8 cellular contexts compared by ENCODE assay signal in genomic region chr1:25997759-25998074, GRCh38. TPM values are rescaled to one million over a fixed set of nuclear protein-coding genes. Genes with fewer than 3 reads are reported as not detected.
A peak's percentile ranks its signal among the peaks of the same experiment; 100 is the strongest.
DNase-seq lines count a peak whose midpoint lies in the region; ATAC-seq, FAIRE-seq and TF ChIP-seq lines count a peak whose summit lies in the region.

TSS of gene PAFAH2 (minus strand) at chr1:25998063. CDS start at chr1:25990816, 7,247 bp downstream.

- intact Hi-C loops in body of pancreas (cut with DNase I) (loop anchor here (5.0 kb wide), 1 partner anchor 90 kb away; the partner anchor contains the start of gene STMN1), HepG2 (cut with micrococcal nuclease; ENCODE audit: unreplicated experiment) (loop anchor here (1.0 to 5.0 kb wide), 4 partner anchors 91 to 175 kb away; partner anchors contain the start of gene STMN1), thyroid gland (cut with DNase I) (loop anchor here (5.0 kb wide), 1 partner anchor 90 kb away; the partner anchor contains the start of gene STMN1)

- no peaks in the 10 kb centered on the region for H3K27me3 ChIP-seq in body of pancreas
- H3K27me3 ChIP-seq in HepG2 (ENCODE audit: control insufficient read depth in 1 of 2, insufficient read depth in 2 of 2, low read length in 2 of 2), result no peaks in the 10 kb centered on the region; a peak in 1 of 5 replicates
- no peaks in the 10 kb centered on the region for H3K27me3 ChIP-seq in thyroid gland

- TF ChIP-seq CTCF in GM12864 (IDR thresholded peaks at IDR 0.05; ENCODE audit: low read depth, low read length, missing control alignments), result no peak
- TF ChIP-seq CTCF in body of pancreas (IDR thresholded peaks at IDR 0.05), result no peak
- no peak for TF ChIP-seq CTCF in HepG2 (CRISPR knock-in tag; IDR thresholded peaks at IDR 0.05)
- no peak for TF ChIP-seq CTCF in thyroid gland (IDR thresholded peaks at IDR 0.05)
- no peak for TF ChIP-seq CTCF in GM20000 (IDR thresholded peaks at IDR 0.05; ENCODE audit: extremely low read depth, missing control alignments)

- peak within 1 kb of the TSS; percentile 93 for H3K4me2 ChIP-seq in HepG2 (ENCODE audit: low read depth, low read length)

- H3K27ac ChIP-seq in body of pancreas (peak within 1 kb of the TSS; percentile 34 to 76 (median 56)), HepG2 (ENCODE audit: extremely low read length, insufficient read depth, low read length) (peak within 1 kb of the TSS; percentile 78), thyroid gland (peak within 1 kb of the TSS; percentile 34 to 88 (median 83))

- in situ Hi-C loops in HepG2 (cut with HindIII; ENCODE audit: extremely low pct_ligation_motif_present, low pct_unique_long_range_greater_than_20kb), result loop anchor here (5.0 to 10.0 kb wide), 2 partner anchors 100 to 173 kb away; no protein-coding TSS in a partner anchor

- peak within 1 kb of the TSS; percentile 79 for H3K9ac ChIP-seq in HepG2 (ENCODE audit: insufficient read depth, low read depth, low read length)

- H3K4me3 ChIP-seq in GM12864 (ENCODE audit: low read depth, low read length), result peak within 1 kb of the TSS; percentile 74
- H3K4me3 ChIP-seq in body of pancreas, result peak within 1 kb of the TSS; percentile 36 to 46
- H3K4me3 ChIP-seq in HepG2 (replicated peaks in 1 of 3; ENCODE audit: insufficient read depth in 1 of 3, low read depth in 2 of 3, low read length in 3 of 3), result peak within 1 kb of the TSS; percentile 81 to 85 (median 82)
- peak within 1 kb of the TSS; percentile 1 to 70 (median 69) for H3K4me3 ChIP-seq in thyroid gland (replicated peaks in 1 of 3)

- DNase-seq in GM12864 (ENCODE audit: low read depth) (no peak), body of pancreas (no peak), HepG2 (ENCODE audit: low spot score) (no peak), thyroid gland (no peak), GM20000 (ENCODE audit: low spot score) (no peak), LoVo (ENCODE audit: low spot score) (no peak)

- peak within 1 kb of the TSS; percentile 50 for H2AFZ ChIP-seq in HepG2 (ENCODE audit: low read length)

- no peak for TF ChIP-seq EP300 in HepG2 (IDR thresholded peaks at IDR 0.05; ENCODE audit: low read depth in 2 of 2, low read length in 2 of 2)
- TF ChIP-seq EP300 in HepG2 (CRISPR knock-in tag; IDR thresholded peaks at IDR 0.05; ENCODE audit: borderline replicate concordance), result no peak

- peaks cover 13% of the 10 kb centered on the region for H3K4me1 ChIP-seq in body of pancreas
- peaks cover 36% of the 10 kb centered on the region for H3K4me1 ChIP-seq in HepG2 (ENCODE audit: insufficient read depth, low read length)
- peaks cover 9 to 13% of the 10 kb centered on the region in 2 donors for H3K4me1 ChIP-seq in thyroid gland

- H3K36me3 ChIP-seq in body of pancreas (replicated peaks in 1 of 2; ENCODE audit: insufficient read depth in 1 of 2, low read depth in 2 of 2) (no peaks in the 10 kb centered on the region), HepG2 (replicated peaks in 1 of 2; ENCODE audit: control insufficient read depth in 1 of 2, insufficient read depth in 2 of 2, low read length in 2 of 2) (peaks cover 0 to 1% of the 10 kb centered on the region in 2 experiments; a peak in 2 of 5 replicates), thyroid gland (no peaks in the 10 kb centered on the region)

- no peak for TF ChIP-seq RAD21 in HepG2 (CRISPR knock-in tag; IDR thresholded peaks at IDR 0.05)

- H3K79me2 ChIP-seq in HepG2 (ENCODE audit: insufficient read depth, low read length), result no peaks in the 10 kb centered on the region

- WGBS in body of pancreas, 2 donors, result 0 to 1% methylated on average over 14 to 15 of the region's 15 CpGs
- WGBS in HepG2 (ENCODE audit: low lambda C conversion rate), result 0% methylated on average over 14 of the region's 15 CpGs
- 0% methylated on average over 15 of the region's 15 CpGs for WGBS in thyroid gland, 2 donors

- POLR2A ChIA-PET in HepG2 (lab: Yijun Ruan, JAX), result interaction anchor here (0.5 to 2.4 kb wide), 19 partner anchors 10 to 236 kb away, joined by 3 to 25 read pairs (median 4); partner anchors contain the start of genes CEP85, EXTL1, MTFR1L and PAQR7

- no TSS peak for BruUV-seq in HepG2 (replicated peaks; lab: Mats Ljungman, UMichigan)

- peak in 2 of 3 donors; percentile 51 to 55 for TF ChIP-seq POLR2A in body of pancreas (IDR thresholded peaks at IDR 0.05)
- no peak for TF ChIP-seq POLR2A in HepG2 (IDR thresholded peaks at IDR 0.05; ENCODE audit: insufficient read depth in 1 of 2, low read depth in 2 of 2, low read length in 2 of 2)
- peak in 1 of 2 donors; percentile 65 for TF ChIP-seq POLR2A in thyroid gland (IDR thresholded peaks at IDR 0.05)

- H3K9me3 ChIP-seq in body of pancreas, result no peaks in the 10 kb centered on the region
- H3K9me3 ChIP-seq in HepG2 (ENCODE audit: low read length), result no peaks in the 10 kb centered on the region
- no peaks in the 10 kb centered on the region for H3K9me3 ChIP-seq in thyroid gland

- no peaks in the 10 kb centered on the region for H4K20me1 ChIP-seq in HepG2 (ENCODE audit: insufficient read depth, low read length)

- FAIRE-seq in HepG2 (lab: Jason Lieb, UNC), result no peak

- CTCF ChIA-PET in HepG2 (lab: Yijun Ruan, JAX; ENCODE audit: low intra/inter-chr PET ratio, low total read pairs), result interaction anchor here (1.5 to 2.3 kb wide), 3 partner anchors 92 to 160 kb away, joined by 5 to 40 read pairs (median 10); partner anchors contain the start of gene STMN1

- peak; percentile 19 for ATAC-seq in HG03342 (IDR thresholded peaks at IDR 0.05; ENCODE audit: unreplicated experiment)
- ATAC-seq in body of pancreas, result peak; percentile 14
- ATAC-seq in HepG2, result peak; percentile 69
- no peak for ATAC-seq in GM19023 (IDR thresholded peaks at IDR 0.05; ENCODE audit: unreplicated experiment)

TF ChIP-seq in HepG2, 621 proteins besides CTCF, POLR2A, EP300 and RAD21 (continues in another document):
- TF ChIP-seq KDM5A (IDR thresholded peaks at IDR 0.05; ENCODE audit: borderline replicate concordance, low read length) (0 out of 2 replicates have a peak, but pooled peaks have one; percentile 19), EHMT2 (IDR thresholded peaks at IDR 0.05; ENCODE audit: borderline replicate concordance, low read depth, low read length) (no peak), ZNF253 (CRISPR knock-in tag; IDR thresholded peaks at IDR 0.05; ENCODE audit: borderline replicate concordance) (peak; percentile 49; the same call in 1 of the 2 replicates), RBM22 (optimal IDR thresholded peaks at IDR 0.05; ENCODE audit: low read length) (no peak), ZNF496 (CRISPR knock-in tag; IDR thresholded peaks at IDR 0.05; ENCODE audit: insufficient replicate concordance) (no peak), ZBTB34 (CRISPR knock-in tag; IDR thresholded peaks at IDR 0.05) (no peak), TIGD3 (CRISPR knock-in tag; IDR thresholded peaks at IDR 0.05; ENCODE audit: borderline replicate concordance) (peak; percentile 56; the same call in 1 of the 2 replicates), PAX8 (CRISPR knock-in tag; IDR thresholded peaks at IDR 0.05; ENCODE audit: borderline replicate concordance) (no peak), ZNF775 (CRISPR knock-in tag; IDR thresholded peaks at IDR 0.05; ENCODE audit: borderline replicate concordance) (no peak)

RNA-seq across cellular contexts. Expression of gene PAFAH2, which starts in this region (rescaled TPM):
- total RNA-seq in body of pancreas (10 to 100 TPM; 14.8 to 46.4 TPM), HepG2 (2016; rRNA removed; fragmentation: Illumina TruSeq; extraction: Trizol) (6.9 and 9.2 TPM in 2 replicates), thyroid gland (10 to 100 TPM; 22.5 to 35.4 (median 30.7) TPM)
- 0.51 and 1.6 TPM in 2 replicates for total RNA-seq in HepG2 (2016; cell fraction: cytosol; rRNA removed; fragmentation: Illumina TruSeq; extraction: Trizol; ENCODE audit: low read depth)
- total RNA-seq in HepG2 (2016; cell fraction: insoluble cytoplasmic fraction; rRNA removed; fragmentation: Illumina TruSeq; extraction: Trizol), result 6.5 and 8.8 TPM in 2 replicates
- 2.7 TPM in 2 replicates for total RNA-seq in HepG2 (2016; cell fraction: membrane; rRNA removed; fragmentation: Illumina TruSeq; extraction: Trizol)
- 5.0 and 6.9 TPM in 2 replicates for total RNA-seq in HepG2 (2016; cell fraction: nucleus; rRNA removed; fragmentation: Illumina TruSeq; extraction: Trizol)
- 9.3 and 9.4 TPM in 2 replicates for polyA plus RNA-seq in HepG2 (2011; rRNA removed)
- polyA plus RNA-seq in HepG2 (2011; cell fraction: cytosol; rRNA removed), result 9.1 TPM in 2 replicates
- polyA plus RNA-seq in HepG2 (2011; cell fraction: nucleus; rRNA removed), result 5.1 and 5.6 TPM in 2 replicates
- polyA plus RNA-seq in HepG2 (2012), result 4.1 and 5.1 TPM in 2 replicates
- polyA plus RNA-seq in HepG2 (2016; cell fraction: cytosol; fragmentation: Illumina TruSeq; extraction: Trizol; ENCODE audit: low read depth), result 0.44 and 0.49 TPM in 2 replicates
- 7.4 TPM in 2 replicates for polyA plus RNA-seq in HepG2 (2016; cell fraction: insoluble cytoplasmic fraction; fragmentation: Illumina TruSeq; extraction: Trizol; ENCODE audit: low read depth)
- polyA plus RNA-seq in HepG2 (2016; cell fraction: membrane; fragmentation: Illumina TruSeq; extraction: Trizol; ENCODE audit: low read depth), result 1.3 and 1.4 TPM in 2 replicates
- 9.9 and 13.1 TPM in 2 replicates for polyA plus RNA-seq in HepG2 (2016; cell fraction: nucleus; fragmentation: Illumina TruSeq; extraction: Trizol; ENCODE audit: insufficient read depth, low read depth)
- 8.3 and 14.5 TPM in 2 replicates for polyA minus RNA-seq in HepG2 (2011; rRNA and poly(A)+ RNA removed; ENCODE audit: low replicate concordance)
- 3.8 and 5.6 TPM in 2 replicates for polyA minus RNA-seq in HepG2 (2011; cell fraction: cytosol; rRNA and poly(A)+ RNA removed)
- 7.3 and 13.0 TPM in 2 replicates for polyA minus RNA-seq in HepG2 (2011; cell fraction: nucleus; rRNA and poly(A)+ RNA removed)

Comparison
In these comparisons a context has a peak if more than half of its experiments do, and no peak if none do; other contexts are left out.
1. POLR2A ChIP-seq: peak in body of pancreas (2 of 3); none in HepG2 (0 of 2).
2. Peak in every context shown above with its lines, with median percentiles within 50 percentile points of each other: H3K4me3 ChIP-seq and H3K27ac ChIP-seq.